In genomic region chr9:38066167-38066906, GRCh38 we compare ENCODE assay signal across 8 cellular contexts. TPM values are rescaled to one million over a fixed set of nuclear protein-coding genes. Genes with fewer than 3 reads are reported as not detected.
DNase-seq lines count a peak whose midpoint lies in the region; ATAC-seq and TF ChIP-seq lines count a peak whose summit lies in the region.

No MANE protein-coding gene starts in this region.

- H3K4me3 ChIP-seq in BJ (ENCODE audit: low read depth, low read length) (peak overlapping the region; percentile 88), KMS-11 (IDR thresholded peaks at IDR 0.05; ENCODE audit: insufficient read depth, low read depth, low read length) (no peak overlapping the region)

- no peak overlapping the region for H2AFZ ChIP-seq in KMS-11 (ENCODE audit: low read depth)

- H3K27ac Mint-ChIP-seq in naive B cell, result peak overlapping the region in 3 of 6 donors; percentile 64 to 78 (median 74)

- DNase-seq in BJ (ENCODE audit: low read depth) (no peak), cerebellum (ENCODE audit: low spot score) (peak; percentile 51), naive B cell (no peak), LoVo (ENCODE audit: low spot score) (no peak), SW 1271 (lab: John Stamatoyannopoulos, UW) (no peak)
- no peak for DNase-seq in activated CD4-positive, CD25-positive, alpha-beta regulatory T cell treated with anti-CD3 and anti-CD28 coated beads, Interleukin-2, amount 50 U/mL, for 72 hours

- ATAC-seq in naive B cell (ENCODE audit: low read depth in 2 of 2), result no peak
- ATAC-seq in HG03039 (IDR thresholded peaks at IDR 0.05; ENCODE audit: unreplicated experiment), result no peak

- H4K20me1 ChIP-seq in KMS-11 (ENCODE audit: insufficient read depth), result no peaks in the 10 kb centered on the region

- H3K36me3 ChIP-seq in BJ (ENCODE audit: control insufficient read depth, insufficient read depth, low read length), result no peaks in the 10 kb centered on the region
- H3K36me3 ChIP-seq in KMS-11 (ENCODE audit: insufficient read depth), result no peaks in the 10 kb centered on the region

- H3K4me1 Mint-ChIP-seq in naive B cell, result peaks cover 16 to 19% (median 16%) of the 10 kb centered on the region in 3 donors

- POLR2A ChIA-PET in BJ (lab: Charles Lee), result interaction anchor here (0.6 kb wide), 3 partner anchors 12 to 580 kb away, joined by 3 to 7 read pairs (median 3); no protein-coding TSS in a partner anchor

- H3K36me3 Mint-ChIP-seq in naive B cell, result no peaks in the 10 kb centered on the region

- no peaks in the 10 kb centered on the region for H3K79me2 ChIP-seq in KMS-11 (ENCODE audit: insufficient read depth, low read depth)

- H3K4me2 ChIP-seq in KMS-11, result peak overlapping the region; percentile 63

- no peak overlapping the region for H3K9ac ChIP-seq in KMS-11

- peaks cover 67% of the 10 kb centered on the region for H3K4me1 ChIP-seq in KMS-11 (ENCODE audit: low read depth, poor library complexity, severe bottlenecking)

- CTCF ChIA-PET in BJ (lab: Yijun Ruan, JAX), result interaction anchor here (0.6 to 1.8 kb wide), 5 partner anchors 13 to 153 kb away, joined by 3 to 8 read pairs (median 5); no protein-coding TSS in a partner anchor

- H3K27me3 Mint-ChIP-seq in naive B cell, result peaks cover 46 to 57% (median 48%) of the 10 kb centered on the region in 3 donors

- H3K27me3 ChIP-seq in BJ (ENCODE audit: control insufficient read depth, insufficient read depth, low read length) (no peaks in the 10 kb centered on the region), KMS-11 (ENCODE audit: insufficient read depth, low read depth) (no peaks in the 10 kb centered on the region)

- H3K27ac ChIP-seq in KMS-11, result no peak overlapping the region

- TF ChIP-seq CTCF in BJ (IDR thresholded peaks at IDR 0.05; ENCODE audit: insufficient read depth, low read depth, low read length) (peak; percentile 21; the same call in 1 of the 2 replicates), KMS-11 (conservative IDR thresholded peaks at IDR 0.05; ENCODE audit: low read depth, low read length) (no peak)

- H3K4me3 Mint-ChIP-seq in naive B cell, result peak overlapping the region in 7 of 8 donors; percentile 80 to 95 (median 89)

- H3K9me3 Mint-ChIP-seq in naive B cell, result no peaks in the 10 kb centered on the region

RNA-seq across cellular contexts. Expression of gene SHB, which starts 2.7 kb away (rescaled TPM):
- polyA plus RNA-seq in BJ (2011; rRNA removed), result 14.0 and 18.6 TPM in 2 replicates
- polyA minus RNA-seq in BJ (2011; rRNA and poly(A)+ RNA removed), result 16.0 and 16.9 TPM in 2 replicates
- total RNA-seq in cerebellum, result 12.2 TPM
- under 1 TPM; 0.17 to 0.55 (median 0.27) TPM for polyA plus RNA-seq in naive B cell (ENCODE audit: low read depth in 6 of 6)
